ENCODE assay signal across 8 cellular contexts in the genomic region with DNA sequence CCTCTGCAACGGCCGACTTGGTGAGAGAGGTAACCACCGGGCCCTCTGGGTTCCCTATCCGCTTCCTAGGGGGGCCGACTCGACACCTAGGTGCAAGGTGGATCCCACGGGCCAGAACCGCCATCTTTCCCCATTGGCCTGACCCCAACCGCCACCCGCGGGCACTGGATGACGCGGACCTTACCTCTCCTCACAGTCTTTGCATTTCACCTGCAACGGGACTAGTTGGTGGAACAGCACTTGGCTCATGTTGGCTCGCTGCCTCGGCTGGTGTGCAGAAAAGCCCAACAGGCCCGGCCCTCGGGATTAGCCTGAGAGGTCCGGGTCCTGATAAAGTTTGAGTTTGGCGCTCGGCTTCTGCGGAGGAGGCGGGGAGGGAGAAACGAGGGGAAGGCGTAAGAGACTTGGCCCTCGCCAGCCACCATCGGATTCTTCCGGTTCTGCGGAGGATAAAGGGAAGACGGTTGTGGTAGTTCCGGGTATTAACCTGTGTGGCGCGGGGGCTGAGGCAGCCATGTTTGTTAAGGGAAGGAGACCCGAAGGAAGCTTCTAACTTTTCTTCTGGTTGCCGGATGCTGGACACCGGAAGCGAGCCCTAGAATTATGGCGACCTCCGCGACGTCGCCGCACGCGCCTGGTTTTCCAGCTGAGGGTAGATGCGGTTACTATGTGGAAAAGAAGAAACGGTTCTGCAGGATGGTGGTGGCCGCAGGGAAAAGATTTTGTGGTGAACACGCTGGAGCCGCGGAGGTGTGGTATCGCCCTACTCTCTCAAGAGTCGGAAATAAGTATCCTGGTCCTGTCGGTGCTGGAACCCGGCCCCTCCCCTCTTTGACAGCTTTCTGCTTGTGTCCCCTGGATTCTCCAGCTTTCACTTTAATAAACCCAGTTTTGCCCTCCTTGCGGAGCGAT. TPM values are rescaled to one million over a fixed set of nuclear protein-coding genes. Genes with fewer than 3 reads are reported as not detected.
DNase-seq lines count a peak whose midpoint lies in the region; ATAC-seq lines count a peak whose summit lies in the region.

A gene with protein sequence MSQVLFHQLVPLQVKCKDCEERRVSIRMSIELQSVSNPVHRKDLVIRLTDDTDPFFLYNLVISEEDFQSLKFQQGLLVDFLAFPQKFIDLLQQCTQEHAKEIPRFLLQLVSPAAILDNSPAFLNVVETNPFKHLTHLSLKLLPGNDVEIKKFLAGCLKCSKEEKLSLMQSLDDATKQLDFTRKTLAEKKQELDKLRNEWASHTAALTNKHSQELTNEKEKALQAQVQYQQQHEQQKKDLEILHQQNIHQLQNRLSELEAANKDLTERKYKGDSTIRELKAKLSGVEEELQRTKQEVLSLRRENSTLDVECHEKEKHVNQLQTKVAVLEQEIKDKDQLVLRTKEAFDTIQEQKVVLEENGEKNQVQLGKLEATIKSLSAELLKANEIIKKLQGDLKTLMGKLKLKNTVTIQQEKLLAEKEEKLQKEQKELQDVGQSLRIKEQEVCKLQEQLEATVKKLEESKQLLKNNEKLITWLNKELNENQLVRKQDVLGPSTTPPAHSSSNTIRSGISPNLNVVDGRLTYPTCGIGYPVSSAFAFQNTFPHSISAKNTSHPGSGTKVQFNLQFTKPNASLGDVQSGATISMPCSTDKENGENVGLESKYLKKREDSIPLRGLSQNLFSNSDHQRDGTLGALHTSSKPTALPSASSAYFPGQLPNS (minus strand): TSS at position 365 of the 912 bp plus-strand sequence. CDS start 116 bp downstream, at position 249.
A gene with protein sequence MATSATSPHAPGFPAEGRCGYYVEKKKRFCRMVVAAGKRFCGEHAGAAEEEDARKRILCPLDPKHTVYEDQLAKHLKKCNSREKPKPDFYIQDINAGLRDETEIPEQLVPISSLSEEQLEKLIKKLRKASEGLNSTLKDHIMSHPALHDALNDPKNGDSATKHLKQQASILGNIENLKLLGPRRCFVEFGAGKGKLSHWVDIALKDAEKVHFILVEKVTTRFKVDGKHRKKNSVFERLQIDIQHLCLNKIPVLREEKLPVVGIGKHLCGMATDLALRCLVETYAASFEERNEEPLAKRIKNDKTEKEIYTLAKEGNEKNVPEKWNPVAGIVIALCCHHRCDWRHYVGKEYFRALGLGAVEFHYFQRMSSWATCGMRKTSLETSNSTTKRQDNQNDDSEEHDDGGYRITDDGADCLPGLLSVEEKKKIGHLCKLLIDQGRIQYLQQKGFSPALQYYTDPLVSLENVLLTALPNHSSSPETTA (plus strand): TSS at position 598 of the 912 bp plus-strand sequence. CDS start 6 bp downstream, at position 604.

- peaks cover 20% of the 10 kb centered on the region for H3K36me3 Mint-ChIP-seq in activated CD4-positive, alpha-beta T cell treated with anti-CD3 and anti-CD28 coated beads, Interleukin-2, amount 10 ng/mL, durations not matched to agents 7 days and 5 days (ENCODE audit: low read depth)

- peak within 1 kb of the TSS; percentile 88 for H3K9ac ChIP-seq in BLaER1

- peak within 1 kb of the TSS; percentile 84 for H3K4me2 ChIP-seq in BLaER1

- H3K4me3 Mint-ChIP-seq in activated CD4-positive, alpha-beta T cell treated with anti-CD3 and anti-CD28 coated beads, Interleukin-2, amount 10 ng/mL, durations not matched to agents 7 days and 5 days, result peak within 1 kb of the TSS; percentile 98

- H3K9me3 Mint-ChIP-seq in activated CD4-positive, alpha-beta T cell treated with anti-CD3 and anti-CD28 coated beads, Interleukin-2, amount 10 ng/mL, durations not matched to agents 7 days and 5 days, result no peaks in the 10 kb centered on the region

- H3K27me3 Mint-ChIP-seq in activated CD4-positive, alpha-beta T cell treated with anti-CD3 and anti-CD28 coated beads, Interleukin-2, amount 10 ng/mL, durations not matched to agents 7 days and 5 days, result no peaks in the 10 kb centered on the region

- peak within 1 kb of the TSS; percentile 98 for H3K27ac Mint-ChIP-seq in activated CD4-positive, alpha-beta T cell treated with anti-CD3 and anti-CD28 coated beads, Interleukin-2, amount 10 ng/mL, durations not matched to agents 7 days and 5 days

- H3K4me1 Mint-ChIP-seq in activated CD4-positive, alpha-beta T cell treated with anti-CD3 and anti-CD28 coated beads, Interleukin-2, amount 10 ng/mL, durations not matched to agents 7 days and 5 days, result peaks cover 49% of the 10 kb centered on the region

- DNase-seq in NCI-H69 (lab: John Stamatoyannopoulos, UW) (peak; percentile 97), cortex of kidney (lab: John Stamatoyannopoulos, UW) (peak; percentile 16), left kidney (ENCODE audit: low read depth, low spot score) (peak; percentile 100)
- DNase-seq in activated CD4-positive, alpha-beta T cell treated with anti-CD3 and anti-CD28 coated beads, Interleukin-2, amount 10 ng/mL, durations not matched to agents 7 days and 5 days, result peak; percentile 98
- DNase-seq in stimulated activated CD4-positive, alpha-beta T cell treated with anti-CD3 and anti-CD28 coated beads, Interleukin-2, amount 100 ng/mL, for 24 hours, result peak; percentile 92 to 95

- H3K4me1 ChIP-seq in BLaER1, result peaks cover 35% of the 10 kb centered on the region

- H3K4me3 ChIP-seq in BLaER1, result peak within 1 kb of the TSS; percentile 96

- peaks cover 14% of the 10 kb centered on the region for H3K36me3 ChIP-seq in BLaER1

- CTCF ChIA-PET in activated CD4-positive, alpha-beta T cell treated with anti-CD3 and anti-CD28 coated beads, Interleukin-2, amount 10 ng/mL, durations not matched to agents 7 days and 5 days (lab: Charles Lee), result interaction anchor here (0.5 to 1.5 kb wide), 7 partner anchors 10 to 327 kb away, joined by 3 to 4 read pairs (median 3); no protein-coding TSS in a partner anchor

- H3K9me3 ChIP-seq in BLaER1, result no peaks in the 10 kb centered on the region

- H4K20me1 ChIP-seq in BLaER1, result no peaks in the 10 kb centered on the region

- no peaks in the 10 kb centered on the region for H3K27me3 ChIP-seq in BLaER1

- POLR2A ChIA-PET in activated CD4-positive, alpha-beta T cell treated with anti-CD3 and anti-CD28 coated beads, Interleukin-2, amount 10 ng/mL, durations not matched to agents 7 days and 5 days (lab: Charles Lee), result interaction anchor here (0.6 kb wide), 2 partner anchors 91 to 300 kb away, joined by 4 read pairs; no protein-coding TSS in a partner anchor

- peak within 1 kb of the TSS; percentile 80 for H3K27ac ChIP-seq in BLaER1

- peak; percentile 88 for ATAC-seq in GM19328 (IDR thresholded peaks at IDR 0.05; ENCODE audit: unreplicated experiment)
- peak; percentile 88 for ATAC-seq in HG03520 (IDR thresholded peaks at IDR 0.05; ENCODE audit: unreplicated experiment)

RNA-seq across cellular contexts. Expression of the first gene that starts in this region (rescaled TPM):
- total RNA-seq in activated CD4-positive, alpha-beta T cell treated with anti-CD3 and anti-CD28 coated beads, Interleukin-2, amount 10 ng/mL, durations not matched to agents 7 days and 5 days, result 10 to 100 TPM; 14.5 to 17.1 TPM

RNA-seq across cellular contexts. Expression of the second gene that starts in this region (rescaled TPM):
- total RNA-seq in activated CD4-positive, alpha-beta T cell treated with anti-CD3 and anti-CD28 coated beads, Interleukin-2, amount 10 ng/mL, durations not matched to agents 7 days and 5 days, result 10 to 100 TPM; 20.4 to 21.4 TPM

Comparison
In these comparisons a context has a peak if more than half of its experiments do, and no peak if none do; other contexts are left out.
1. Peak in every context shown above with its lines: DNase-seq, ATAC-seq, H3K4me3 ChIP-seq and H3K27ac ChIP-seq.
2. DNase-seq: peak in every context shown above with its lines; median percentile 100 in left kidney; 98 in activated CD4-positive, alpha-beta T cell treated with anti-CD3 and anti-CD28 coated beads, Interleukin-2, amount 10 ng/mL, durations not matched to agents 7 days and 5 days; 97 in NCI-H69; 94 in stimulated activated CD4-positive, alpha-beta T cell treated with anti-CD3 and anti-CD28 coated beads, Interleukin-2, amount 100 ng/mL, for 24 hours; 16 in cortex of kidney.